1 cellular context compared by ENCODE assay signal in the genomic region with DNA sequence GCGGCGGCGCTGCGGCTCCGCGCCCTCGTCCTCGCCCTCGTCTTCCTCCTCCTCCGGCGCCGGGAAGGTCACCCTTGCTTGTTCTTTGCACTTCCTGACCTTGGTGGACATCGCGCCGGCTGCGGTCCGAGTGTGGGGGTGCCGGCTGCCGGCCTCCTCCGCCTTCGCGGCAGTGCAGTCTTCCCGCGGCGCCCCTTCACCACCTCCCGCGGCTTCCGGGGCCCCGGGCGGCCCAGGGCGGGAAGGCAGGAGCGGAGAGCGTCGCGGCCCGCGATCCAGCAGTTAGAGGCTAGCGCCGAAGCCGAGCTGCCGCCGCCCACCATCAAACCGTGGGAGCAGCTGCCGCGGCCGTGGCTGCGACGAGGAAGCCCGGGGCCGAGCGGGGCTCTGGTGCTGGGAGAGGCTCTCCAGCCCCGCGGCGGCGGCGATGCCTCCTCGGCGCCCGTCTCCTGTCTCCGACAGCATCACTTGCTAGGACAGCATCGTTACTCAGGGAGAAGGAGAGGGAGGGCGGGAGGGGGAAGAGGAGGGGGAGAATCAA.
TF ChIP-seq lines count a peak whose summit lies in the region.

A gene (minus strand): TSS at position 491 of the 541 bp plus-strand sequence. CDS start 380 bp downstream, at position 111.

TF ChIP-seq in IMR-90, 13 proteins besides CTCF, POLR2A, EP300 and RAD21:
- no peak for TF ChIP-seq MAZ (IDR thresholded peaks at IDR 0.05; ENCODE audit: borderline replicate concordance, low read depth, low read length)
- TF ChIP-seq MAFK (IDR thresholded peaks at IDR 0.05; ENCODE audit: low read depth, low read length), result no peak
- no peak for TF ChIP-seq FOS (IDR thresholded peaks at IDR 0.05; ENCODE audit: low read depth, low read length)
- TF ChIP-seq CHD1 (IDR thresholded peaks at IDR 0.05; ENCODE audit: low read depth, low read length), result no peak
- no peak for TF ChIP-seq SMC3 (IDR thresholded peaks at IDR 0.05; ENCODE audit: low read depth, low read length)
- TF ChIP-seq NFE2L2 (IDR thresholded peaks at IDR 0.05; ENCODE audit: low read depth, low read length), result no peak
- TF ChIP-seq RCOR1 (IDR thresholded peaks at IDR 0.05; ENCODE audit: insufficient replicate concordance, low read length), result no peak
- TF ChIP-seq MXI1 (IDR thresholded peaks at IDR 0.05; ENCODE audit: borderline replicate concordance, low read depth, low read length), result no peak
